Comparison of ENCODE assay signal across 8 cellular contexts in the genomic region with DNA sequence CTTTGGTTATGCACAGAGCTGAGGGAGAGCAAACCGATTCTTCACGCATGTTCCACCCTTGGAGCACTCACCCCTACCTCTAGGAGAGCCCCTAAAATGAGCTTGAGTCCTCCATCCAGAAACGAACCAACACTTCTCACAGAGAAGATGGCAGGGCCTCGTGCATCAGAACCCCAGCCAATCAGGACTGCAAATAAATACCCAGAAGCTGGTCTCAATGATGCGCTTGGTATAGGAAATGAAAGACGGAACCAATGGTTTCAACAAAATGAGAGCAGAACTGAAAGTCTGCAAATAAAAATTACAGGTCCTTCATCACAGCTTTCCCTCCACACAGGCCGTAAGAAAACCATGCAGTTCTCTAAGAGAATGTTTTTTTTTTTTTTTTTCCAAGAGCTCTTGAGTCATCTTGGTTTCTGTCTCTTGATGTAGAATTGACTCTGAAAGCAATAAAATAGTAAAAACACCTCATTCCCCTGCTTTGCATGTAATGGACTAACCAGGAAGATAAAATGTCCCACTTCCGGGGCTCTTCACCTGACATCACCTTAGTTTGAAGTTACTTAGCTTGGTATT. TPM values are rescaled to one million over a fixed set of nuclear protein-coding genes. Genes with fewer than 3 reads are reported as not detected.
DNase-seq lines count a peak whose midpoint lies in the region; ATAC-seq and TF ChIP-seq lines count a peak whose summit lies in the region.

No MANE protein-coding gene starts in this region.

- no peaks in the 10 kb centered on the region for H3K36me3 Mint-ChIP-seq in MCF 10A (ENCODE audit: insufficient read depth, unreplicated experiment)
- peaks cover 4% of the 10 kb centered on the region for H3K36me3 Mint-ChIP-seq in stimulated activated naive CD8-positive, alpha-beta T cell treated with anti-CD3 and anti-CD28 coated beads, Interleukin-15, Interleukin-2, amounts not matched to agents 100 ng/mL and 50 ng/mL, for 24 hours (ENCODE audit: low read depth)

- no peaks in the 10 kb centered on the region for H3K79me2 ChIP-seq in mammary epithelial cell (ENCODE audit: insufficient read depth, low read length)

- POLR2A ChIA-PET in MCF 10A (lab: Yijun Ruan, JAX): interaction anchor here (0.6 to 6.5 kb wide), 10 partner anchors 12 to 916 kb away, joined by 3 to 208 read pairs (median 8); partner anchors contain the start of gene KLF6

- no peaks in the 10 kb centered on the region for H4K20me1 ChIP-seq in mammary epithelial cell (ENCODE audit: insufficient read depth, low read length)

- peaks cover 52% of the 10 kb centered on the region for H3K4me1 Mint-ChIP-seq in MCF 10A (ENCODE audit: insufficient read depth, unreplicated experiment)
- peaks cover 99% of the 10 kb centered on the region for H3K4me1 Mint-ChIP-seq in stimulated activated naive CD8-positive, alpha-beta T cell treated with anti-CD3 and anti-CD28 coated beads, Interleukin-15, Interleukin-2, amounts not matched to agents 100 ng/mL and 50 ng/mL, for 24 hours (ENCODE audit: low read depth)

- no peak overlapping the region for H3K4me3 Mint-ChIP-seq in MCF 10A (ENCODE audit: unreplicated experiment)
- H3K4me3 Mint-ChIP-seq in stimulated activated naive CD8-positive, alpha-beta T cell treated with anti-CD3 and anti-CD28 coated beads, Interleukin-15, Interleukin-2, amounts not matched to agents 100 ng/mL and 50 ng/mL, for 24 hours: no peak overlapping the region

- no peaks in the 10 kb centered on the region for H3K36me3 ChIP-seq in mammary epithelial cell (ENCODE audit: insufficient read depth, low read length)

- H3K4me2 ChIP-seq in mammary epithelial cell (ENCODE audit: insufficient read depth, low read depth, low read length): no peak overlapping the region

- no peak overlapping the region for H2AFZ ChIP-seq in mammary epithelial cell (ENCODE audit: low read depth, low read length)

- peak; percentile 37 for ATAC-seq in HG03196 (IDR thresholded peaks at IDR 0.05; ENCODE audit: unreplicated experiment)

- intact Hi-C loops in mammary epithelial cell (cut with micrococcal nuclease) (no loop called here), MCF 10A (cut with micrococcal nuclease) (loop anchor here (10.0 kb wide), 1 partner anchor 96 kb away; no protein-coding TSS in a partner anchor)

- peak overlapping the region; percentile 94 for H3K27ac ChIP-seq in mammary epithelial cell (ENCODE audit: insufficient read depth, low read depth, low read length)

- no peak overlapping the region for H3K27ac Mint-ChIP-seq in MCF 10A (ENCODE audit: low read depth, unreplicated experiment)
- peak overlapping the region; percentile 90 for H3K27ac Mint-ChIP-seq in stimulated activated naive CD8-positive, alpha-beta T cell treated with anti-CD3 and anti-CD28 coated beads, Interleukin-15, Interleukin-2, amounts not matched to agents 100 ng/mL and 50 ng/mL, for 24 hours

- TF ChIP-seq CTCF in mammary epithelial cell (conservative IDR thresholded peaks at IDR 0.05 in 1 of 2, IDR thresholded peaks at IDR 0.05 in 1 of 2; ENCODE audit: extremely low read depth in 1 of 2, insufficient read depth in 1 of 2, low read depth in 1 of 2, low read length in 2 of 2): no peak
- TF ChIP-seq CTCF in MCF 10A (IDR thresholded peaks at IDR 0.05; ENCODE audit: unreplicated experiment): no peak

- dilution Hi-C loops in mammary epithelial cell (cut with HindIII; ENCODE audit: low sequenced_read_pairs): loop anchor here (5.0 kb wide), 2 partner anchors 51 to 514 kb away; no protein-coding TSS in a partner anchor

- no peaks in the 10 kb centered on the region for H3K9me3 Mint-ChIP-seq in MCF 10A (ENCODE audit: unreplicated experiment)
- H3K9me3 Mint-ChIP-seq in stimulated activated naive CD8-positive, alpha-beta T cell treated with anti-CD3 and anti-CD28 coated beads, Interleukin-15, Interleukin-2, amounts not matched to agents 100 ng/mL and 50 ng/mL, for 24 hours: peaks cover 4% of the 10 kb centered on the region

- CTCF ChIA-PET in mammary epithelial cell (lab: Charles Lee; ENCODE audit: low non-redundant PET) (interaction anchor here (0.7 kb wide), 1 partner anchor 982 kb away, joined by 4 read pairs; no protein-coding TSS in a partner anchor), MCF 10A (lab: Yijun Ruan, JAX) (interaction anchor here (0.5 to 1.1 kb wide), 6 partner anchors 19 to 1290 kb away, joined by 3 to 4 read pairs (median 3); no protein-coding TSS in a partner anchor)

- WGBS in mammary epithelial cell (ENCODE audit: low coverage, missing lambda C conversion rate): 96% methylated on average over 8 of the region's 8 CpGs

- BruUV-seq in mammary epithelial cell (replicated peaks; lab: Mats Ljungman, UMichigan): no TSS peak
- no TSS peak for BruUV-seq in MCF 10A (replicated peaks; lab: Mats Ljungman, UMichigan)

- no peaks in the 10 kb centered on the region for H3K9me3 ChIP-seq in mammary epithelial cell (replicated peaks; ENCODE audit: insufficient read depth, low read length)

- H3K9ac ChIP-seq in mammary epithelial cell (ENCODE audit: insufficient read depth, low read length): no peak overlapping the region

- no peaks in the 10 kb centered on the region for H3K27me3 Mint-ChIP-seq in MCF 10A (ENCODE audit: insufficient read depth, unreplicated experiment)
- peaks cover 4% of the 10 kb centered on the region for H3K27me3 Mint-ChIP-seq in stimulated activated naive CD8-positive, alpha-beta T cell treated with anti-CD3 and anti-CD28 coated beads, Interleukin-15, Interleukin-2, amounts not matched to agents 100 ng/mL and 50 ng/mL, for 24 hours

- in situ Hi-C loops in mammary epithelial cell (cut with MboI; ENCODE audit: low sequenced_read_pairs in 2 of 2): loop anchor here (5.0 to 10.0 kb wide), 3 partner anchors 126 to 516 kb away; no protein-coding TSS in a partner anchor

- DNase-seq in mammary epithelial cell (peak; percentile 53), MCF 10A (ENCODE audit: unreplicated experiment) (no peak), inferior parietal cortex (ENCODE audit: extremely low spot score) (no peak), mesenteric fat pad (ENCODE audit: low spot score) (no peak), GDM1 (lab: John Stamatoyannopoulos, UW) (no peak)
- peak; percentile 46 for DNase-seq in activated CD8-positive, alpha-beta memory T cell treated with anti-CD3 and anti-CD28 coated beads, Interleukin-2, amount 50 U/mL, for 48 hours

- H3K27me3 ChIP-seq in mammary epithelial cell (ENCODE audit: insufficient read depth, low read length): no peaks in the 10 kb centered on the region

- peaks cover 72% of the 10 kb centered on the region for H3K4me1 ChIP-seq in mammary epithelial cell (ENCODE audit: insufficient read depth, low read length)

- H3K4me3 ChIP-seq in mammary epithelial cell (replicated peaks in 1 of 3; ENCODE audit: insufficient read depth in 1 of 3, low read depth in 2 of 3, low read length in 3 of 3): no peak overlapping the region

RNA-seq across cellular contexts. Expression of gene KLF6, which starts 23.8 kb away (rescaled TPM):
- 100 to 1,000 TPM in 1 of 2 donors, 10 to 100 TPM in 1; 95.4 to 268 TPM for total RNA-seq in mammary epithelial cell
- polyA plus RNA-seq in mammary epithelial cell: 125 TPM
- polyA minus RNA-seq in mammary epithelial cell: 330 TPM
- total RNA-seq in MCF 10A (2022): 253 and 282 TPM in 2 replicates
- 474 TPM for total RNA-seq in mesenteric fat pad

Comparison
In these comparisons a context has a peak if more than half of its experiments do, and no peak if none do; other contexts are left out.
1. DNase-seq: peak in mammary epithelial cell (single experiment) and activated CD8-positive, alpha-beta memory T cell treated with anti-CD3 and anti-CD28 coated beads, Interleukin-2, amount 50 U/mL, for 48 hours (single experiment); none in MCF 10A (single experiment), inferior parietal cortex (single experiment), mesenteric fat pad (single experiment) and GDM1 (single experiment).